8 cellular contexts compared by ENCODE assay signal in the genomic region with DNA sequence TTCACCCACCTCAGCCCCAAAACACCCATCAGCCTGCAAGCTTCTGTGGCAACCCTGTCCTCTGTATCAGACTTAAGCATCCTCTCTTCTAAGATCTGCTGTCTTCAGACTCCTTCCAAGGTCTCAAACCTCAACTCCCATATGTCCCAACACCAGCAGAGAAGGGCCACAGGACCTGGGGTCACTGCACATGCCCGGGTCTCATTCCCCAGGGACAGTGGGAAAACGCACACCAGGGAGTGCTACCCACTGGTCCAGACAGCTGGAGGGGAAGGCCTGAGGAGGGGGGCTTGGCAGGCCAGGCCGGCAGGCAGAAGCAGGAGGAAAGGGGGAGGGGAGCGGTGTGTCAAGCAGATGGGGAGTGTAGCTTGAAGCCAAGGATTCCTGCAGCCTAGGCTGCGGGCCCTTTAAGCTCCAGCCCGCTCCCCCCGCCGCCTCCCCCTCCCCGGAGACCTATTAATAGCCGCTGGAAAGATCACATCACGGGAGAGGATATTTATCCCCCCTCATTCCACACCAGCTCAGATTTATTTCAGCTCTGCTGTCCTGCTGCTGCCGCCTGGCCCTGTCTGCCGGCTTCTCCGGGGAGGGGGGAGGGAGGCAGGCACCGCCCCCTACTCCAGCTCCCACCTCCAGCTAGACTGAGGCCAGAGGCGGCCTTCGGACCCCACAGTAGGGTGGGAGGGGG. TPM values are rescaled to one million over a fixed set of nuclear protein-coding genes. Genes with fewer than 3 reads are reported as not detected.
DNase-seq lines count a peak whose midpoint lies in the region; ATAC-seq, FAIRE-seq and TF ChIP-seq lines count a peak whose summit lies in the region.

No MANE protein-coding gene starts in this region.

- H3K9me3 Mint-ChIP-seq in activated naive CD8-positive, alpha-beta T cell treated with anti-CD3 and anti-CD28 coated beads for 36 hours: no peaks in the 10 kb centered on the region

- H2AFZ ChIP-seq in osteoblast (ENCODE audit: low read length): no peak overlapping the region

- H3K27ac Mint-ChIP-seq in activated naive CD8-positive, alpha-beta T cell treated with anti-CD3 and anti-CD28 coated beads for 36 hours: peak overlapping the region; percentile 74

- H3K4me1 Mint-ChIP-seq in activated naive CD8-positive, alpha-beta T cell treated with anti-CD3 and anti-CD28 coated beads for 36 hours: peaks cover 54% of the 10 kb centered on the region

- no peaks in the 10 kb centered on the region for H3K9me3 ChIP-seq in osteoblast (ENCODE audit: low read depth, low read length)

- peak; percentile 76 for FAIRE-seq in HTR-8/SVneo (lab: Jason Lieb, UNC)

- peak overlapping the region; percentile 54 for H3K4me3 ChIP-seq in osteoblast (ENCODE audit: insufficient read depth, low read length)

- H3K36me3 ChIP-seq in osteoblast (ENCODE audit: insufficient read depth, low read length): peaks cover 36% of the 10 kb centered on the region

- peak overlapping the region; percentile 72 for H3K4me2 ChIP-seq in osteoblast (ENCODE audit: insufficient read depth, low read length)

- peaks cover 52% of the 10 kb centered on the region for H3K4me1 ChIP-seq in osteoblast (ENCODE audit: insufficient read depth, low read length)

- peaks cover 80% of the 10 kb centered on the region for H3K79me2 ChIP-seq in osteoblast (ENCODE audit: insufficient read depth, low read length)

- no peaks in the 10 kb centered on the region for H3K27me3 ChIP-seq in osteoblast (ENCODE audit: insufficient read depth, low read length)

- peak overlapping the region; percentile 67 for H3K4me3 Mint-ChIP-seq in activated naive CD8-positive, alpha-beta T cell treated with anti-CD3 and anti-CD28 coated beads for 36 hours

- peaks cover 38% of the 10 kb centered on the region for H4K20me1 ChIP-seq in osteoblast (ENCODE audit: insufficient read depth, low read length)

- peaks cover 14% of the 10 kb centered on the region for H3K36me3 Mint-ChIP-seq in activated naive CD8-positive, alpha-beta T cell treated with anti-CD3 and anti-CD28 coated beads for 36 hours

- no peak for ATAC-seq in HG02571 (IDR thresholded peaks at IDR 0.05; ENCODE audit: unreplicated experiment)

- DNase-seq in AG20443 (ENCODE audit: low spot score): peak; percentile 80
- DNase-seq in HTR-8/SVneo (ENCODE audit: insufficient read length, low spot score): peak; percentile 79
- no peak for DNase-seq in activated naive CD8-positive, alpha-beta T cell treated with anti-CD3 and anti-CD28 coated beads for 36 hours
- DNase-seq in head of caudate nucleus: peak; percentile 48 to 91 (median 72)
- peak; percentile 96 for DNase-seq in osteoblast (ENCODE audit: insufficient read length, low spot score, missing footprints)
- no peak for DNase-seq in COLO668 (lab: John Stamatoyannopoulos, UW; ENCODE audit: unreplicated experiment)
- no peak for DNase-seq in stimulated activated CD4-positive, alpha-beta T cell treated with anti-CD3 and anti-CD28 coated beads, Interleukin-4, amount 100 ng/mL, for 24 hours

- peak overlapping the region; percentile 99 for H3K27ac ChIP-seq in osteoblast (ENCODE audit: low read depth, low read length)

- intact Hi-C loops in head of caudate nucleus (cut with DNase I): loop anchor here (10.0 kb wide), 1 partner anchor 114 kb away; a partner anchor contains a TSS

- no peaks in the 10 kb centered on the region for H3K27me3 Mint-ChIP-seq in activated naive CD8-positive, alpha-beta T cell treated with anti-CD3 and anti-CD28 coated beads for 36 hours

- TF ChIP-seq CTCF in osteoblast (IDR thresholded peaks at IDR 0.05; ENCODE audit: extremely low read depth, low read depth, low read length): no peak

RNA-seq across cellular contexts. Expression of a gene that starts 16.7 kb away (rescaled TPM):
- 10 to 100 TPM; 34.9 to 38.8 TPM for total RNA-seq in activated naive CD8-positive, alpha-beta T cell treated with anti-CD3 and anti-CD28 coated beads for 36 hours
- total RNA-seq in osteoblast: 27.9 and 28.3 TPM in 2 replicates

RNA-seq across cellular contexts. Expression of a gene that starts 25.4 kb away (rescaled TPM):
- total RNA-seq in activated naive CD8-positive, alpha-beta T cell treated with anti-CD3 and anti-CD28 coated beads for 36 hours: 1 to 10 TPM; 1.5 to 1.6 TPM
- total RNA-seq in osteoblast: not detected in 2 replicates

RNA-seq across cellular contexts. Expression of a gene that starts 47.0 kb away (rescaled TPM):
- under 1 TPM; 0.48 to 0.49 TPM for total RNA-seq in activated naive CD8-positive, alpha-beta T cell treated with anti-CD3 and anti-CD28 coated beads for 36 hours
- total RNA-seq in osteoblast: not detected in 2 replicates

Comparison
In these comparisons a context has a peak if more than half of its experiments do, and no peak if none do; other contexts are left out.
1. DNase-seq: peak in AG20443 (single experiment), HTR-8/SVneo (single experiment), head of caudate nucleus (42 of 42) and osteoblast (single experiment); none in activated naive CD8-positive, alpha-beta T cell treated with anti-CD3 and anti-CD28 coated beads for 36 hours (single experiment), COLO668 (single experiment) and stimulated activated CD4-positive, alpha-beta T cell treated with anti-CD3 and anti-CD28 coated beads, Interleukin-4, amount 100 ng/mL, for 24 hours (single experiment).